14 cellular contexts compared by ENCODE assay signal in genomic region chr3:42510325-42510724, GRCh38. TPM values are rescaled to one million over a fixed set of nuclear protein-coding genes. Genes with fewer than 3 reads are reported as not detected.
"Had no signal": no experiment of that assay in that cellular context is flagged by ENCODE, and none has a peak within 500 bp of the region (broad histone marks: within the 10 kb centered on the region; RNA-seq: fewer than 3 reads in every experiment).

No MANE protein-coding gene starts in this region.

- H3K9ac ChIP-seq: parathyroid adenoma had no signal

- H3K27me3 ChIP-seq: SJCRH30 had no signal

- H3K9me3 ChIP-seq: SJCRH30 had no signal

- ATAC-seq: activated T-cell treated with anti-CD3 and anti-CD28 coated beads, Interleukin-2, amount 50 U/mL, for 4 hours had no signal

- DNase-seq: activated CD4-positive, alpha-beta memory T cell treated with anti-CD3 and anti-CD28 coated beads for 36 hours; activated CD4-positive, alpha-beta T cell treated with anti-CD3 and anti-CD28 coated beads for 1 hour; activated gamma-delta T cell treated with Interleukin-2 at 50 U/mL for 16 hours; activated T-cell treated with anti-CD3 and anti-CD28 coated beads, Interleukin-2, amount 50 U/mL, for 4 hours; caudate nucleus; hippocampal formation; naive B cell; retina; SJCRH30; T-helper 9 cell; trophoblast cell had no signal

- H3K4me3 ChIP-seq: SJCRH30, smooth muscle cell had no signal

- H3K27ac ChIP-seq: parathyroid adenoma, SJCRH30 had no signal

- H3K36me3 ChIP-seq: SJCRH30 had no signal

- H3K4me1 ChIP-seq: parathyroid adenoma, SJCRH30 had no signal

RNA-seq across cellular contexts. Expression of gene VIPR1, which starts 7.9 kb away (rescaled TPM):
- total RNA-seq: epithelial cell of proximal tubule, SJCRH30 had no signal
